ENCODE assay signal across 24 cellular contexts in genomic region chr1:9505142-9505541, GRCh38. TPM values are rescaled to one million over a fixed set of nuclear protein-coding genes. Genes with fewer than 3 reads are reported as not detected.
DNase-seq lines count a peak whose midpoint lies in the region; TF ChIP-seq lines count a peak whose summit lies in the region.
"Had no signal": no experiment of that assay in that cellular context is flagged by ENCODE, and none has a peak within 500 bp of the region (broad histone marks: within the 10 kb centered on the region; RNA-seq: fewer than 3 reads in every experiment).

No MANE protein-coding gene starts in this region.

- H3K27me3 Mint-ChIP-seq in neural progenitor cell (ENCODE audit: insufficient read depth, low read depth) (peaks cover 15% of the 10 kb centered on the region), mesothelial cell of epicardium (ENCODE audit: low read depth) (no peaks in the 10 kb centered on the region)

- H3K9ac ChIP-seq in neural progenitor cell, result no peak overlapping the region
- H3K9ac ChIP-seq: GM23248, SK-N-SH had no signal

- peaks cover 3% of the 10 kb centered on the region for H3K4me1 ChIP-seq in neural progenitor cell

- H3F3A ChIP-seq in neural progenitor cell (ENCODE audit: low read depth), result no peaks in the 10 kb centered on the region

- peak; percentile 21 for DNase-seq in NCI-H1092 treated with DMSO at 0.1 percent for 48 hours (lab: John Stamatoyannopoulos, UW)
- DNase-seq in NCI-H1092 (lab: John Stamatoyannopoulos, UW), result no peak
- DNase-seq in H7, result peak; percentile 55
- peak; percentile 99 for DNase-seq in NCI-H510A treated with DMSO at 0.1 percent for 48 hours (lab: John Stamatoyannopoulos, UW)
- peak; percentile 47 for DNase-seq in neural progenitor cell (ENCODE audit: low spot score)
- no peak for DNase-seq in AML-193 (lab: John Stamatoyannopoulos, UW)
- DNase-seq in mesothelial cell of epicardium (ENCODE audit: low spot score in 2 of 2, unreplicated experiment in 2 of 2), result no peak
- no peak for DNase-seq in activated T-cell treated with anti-CD3 and anti-CD28 coated beads, Interleukin-2, amount 50 U/mL, for 1 hour
- DNase-seq: DMS153, EL, GM23248, KBM-7, MV-4-11, NCI-H1694, NCI-H2227 treated with DMSO at 0.1 percent for 48 hours, NCI-H69, OCI-M1, RPMI8226, SHP77 treated with DMSO at 0.1 percent for 48 hours, SK-N-SH, T-cell had no signal

- H3K4me2 ChIP-seq in neural progenitor cell, result no peak overlapping the region
- H3K4me2 ChIP-seq: SK-N-SH had no signal

- H3K36me3 Mint-ChIP-seq in neural progenitor cell (no peaks in the 10 kb centered on the region), mesothelial cell of epicardium (no peaks in the 10 kb centered on the region)
- H3K36me3 Mint-ChIP-seq: CD14-positive monocyte, T-cell had no signal

- no peaks in the 10 kb centered on the region for H3K36me3 ChIP-seq in H7 (replicated peaks; ENCODE audit: control insufficient read depth, insufficient read depth, low read length)
- no peaks in the 10 kb centered on the region for H3K36me3 ChIP-seq in neural progenitor cell

- H3K27ac Mint-ChIP-seq in neural progenitor cell (no peak overlapping the region), mesothelial cell of epicardium (no peak overlapping the region)
- H3K27ac Mint-ChIP-seq: T-cell had no signal

- H3K4me3 Mint-ChIP-seq in neural progenitor cell (no peak overlapping the region), mesothelial cell of epicardium (no peak overlapping the region)
- H3K4me3 Mint-ChIP-seq: CD14-positive monocyte, T-cell had no signal

- H4K20me1 ChIP-seq in neural progenitor cell (ENCODE audit: low read depth), result no peaks in the 10 kb centered on the region

- peaks cover 4% of the 10 kb centered on the region; the same call in 1 of the 2 replicates for H3K27me3 ChIP-seq in H7 (ENCODE audit: control insufficient read depth, insufficient read depth, low read length)
- H3K27me3 ChIP-seq in neural progenitor cell, result no peaks in the 10 kb centered on the region

- H3K27ac ChIP-seq in neural progenitor cell, result no peak overlapping the region
- H3K27ac ChIP-seq: 22Rv1, GM23248 had no signal

- no peaks in the 10 kb centered on the region for H3K9me3 ChIP-seq in neural progenitor cell (ENCODE audit: low read depth)
- H3K9me3 ChIP-seq: SK-N-SH had no signal

- no peak overlapping the region for H2AFZ ChIP-seq in neural progenitor cell (replicated peaks)
- H2AFZ ChIP-seq: GM23248 had no signal

- no peaks in the 10 kb centered on the region for H3K79me2 ChIP-seq in neural progenitor cell (ENCODE audit: low read depth)

- H3K4me3 ChIP-seq in H7 (ENCODE audit: insufficient read depth, low read depth, low read length) (no peak overlapping the region), neural progenitor cell (no peak overlapping the region)
- H3K4me3 ChIP-seq: GM12878, GM23248 had no signal

- peaks cover 4% of the 10 kb centered on the region for H3K4me1 Mint-ChIP-seq in neural progenitor cell
- no peaks in the 10 kb centered on the region for H3K4me1 Mint-ChIP-seq in mesothelial cell of epicardium
- H3K4me1 Mint-ChIP-seq: T-cell had no signal

- peaks cover 2% of the 10 kb centered on the region for H3K9me3 Mint-ChIP-seq in neural progenitor cell
- H3K9me3 Mint-ChIP-seq in mesothelial cell of epicardium, result no peaks in the 10 kb centered on the region
- H3K9me3 Mint-ChIP-seq: CD14-positive monocyte, T-cell had no signal

- no peak for TF ChIP-seq CTCF in neural progenitor cell (IDR thresholded peaks at IDR 0.05)
- no peak for TF ChIP-seq CTCF in mesothelial cell of epicardium (IDR thresholded peaks at IDR 0.05; ENCODE audit: unreplicated experiment)

RNA-seq across cellular contexts. Expression of gene SLC25A33, which starts 34.1 kb away (rescaled TPM):
- total RNA-seq in H7 (2014; rRNA removed; shearing (Covaris generic)), result 17.4 and 23.2 TPM in 2 replicates
- total RNA-seq in neural progenitor cell (ENCODE audit: low replicate concordance) (19.0 and 20.8 TPM in 2 replicates), mesothelial cell of epicardium (4.7 to 5.2 TPM (median 5.1 TPM) in 3 replicates)

Comparison
In these comparisons a context has a peak if more than half of its experiments do, and no peak if none do; other contexts are left out.
1. DNase-seq: peak in NCI-H1092 treated with DMSO at 0.1 percent for 48 hours (single experiment), H7 (single experiment), NCI-H510A treated with DMSO at 0.1 percent for 48 hours (single experiment) and neural progenitor cell (single experiment); none in NCI-H1092 (single experiment), AML-193 (0 of 2), mesothelial cell of epicardium (0 of 2) and activated T-cell treated with anti-CD3 and anti-CD28 coated beads, Interleukin-2, amount 50 U/mL, for 1 hour (single experiment).